9 cellular contexts compared by ENCODE assay signal in the genomic region with DNA sequence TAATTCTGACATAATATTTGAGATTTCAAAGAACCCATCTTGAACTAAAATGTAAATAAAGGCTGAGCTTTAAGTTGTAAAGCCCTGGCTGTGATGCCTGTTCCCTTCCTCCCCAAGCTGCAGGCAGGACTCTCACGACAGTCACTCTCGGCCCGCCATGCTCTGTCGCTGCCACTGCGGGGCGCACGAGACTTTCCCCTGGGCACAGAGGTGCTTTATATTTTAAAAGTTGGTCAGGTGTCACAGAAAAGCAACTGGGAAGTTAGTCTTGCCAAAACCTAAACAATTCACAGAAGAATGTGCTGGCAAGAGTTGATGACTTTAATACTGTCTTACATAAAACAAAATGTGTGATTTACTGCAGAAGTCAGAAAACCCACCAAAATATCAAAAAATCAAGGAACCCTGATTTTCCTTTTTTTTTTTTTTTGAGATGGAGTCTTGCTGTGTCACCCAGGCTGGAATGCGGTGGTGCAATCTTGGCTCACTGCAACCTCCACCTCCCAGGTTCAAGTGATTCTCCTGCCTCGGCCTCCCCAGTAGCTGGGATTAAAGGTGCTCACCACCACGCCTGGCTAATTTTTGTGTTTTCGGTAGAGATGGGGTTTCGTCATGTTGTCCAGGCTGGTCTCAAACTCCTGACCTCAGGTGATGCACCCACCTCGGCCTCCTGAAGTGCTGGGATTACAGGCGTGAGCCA. TPM values are rescaled to one million over a fixed set of nuclear protein-coding genes. Genes with fewer than 3 reads are reported as not detected.
DNase-seq lines count a peak whose midpoint lies in the region; FAIRE-seq and TF ChIP-seq lines count a peak whose summit lies in the region.
"Had no signal": no experiment of that assay in that cellular context is flagged by ENCODE, and none has a peak within 500 bp of the region (broad histone marks: within the 10 kb centered on the region; RNA-seq: fewer than 3 reads in every experiment).

No MANE protein-coding gene starts in this region.

- H3K4me3 ChIP-seq in bronchial epithelial cell (ENCODE audit: low read depth, low read length) = no peak overlapping the region

- H3K27me3 ChIP-seq in bronchial epithelial cell (ENCODE audit: control insufficient read depth, insufficient read depth, low read length) = no peaks in the 10 kb centered on the region

- DNase-seq in DMS 273 (lab: John Stamatoyannopoulos, UW; ENCODE audit: unreplicated experiment) (peak; percentile 47), DMS 273 treated with DMSO at 0.1 percent for 48 hours (lab: John Stamatoyannopoulos, UW) (no peak), NAMALWA (ENCODE audit: low spot score) (peak; percentile 69), bronchial epithelial cell (ENCODE audit: low read depth) (peak; percentile 20), mesothelial cell of epicardium (ENCODE audit: low spot score in 2 of 2, unreplicated experiment in 2 of 2) (no peak), GM19238 (ENCODE audit: insufficient read length, low spot score) (no peak), medulla oblongata (ENCODE audit: extremely low spot score) (no peak), SIG-M5 (lab: John Stamatoyannopoulos, UW) (no peak)

- peaks cover 34% of the 10 kb centered on the region for H3K36me3 Mint-ChIP-seq in mesothelial cell of epicardium

- no peak for FAIRE-seq in bronchial epithelial cell (lab: Jason Lieb, UNC)

- H3K27me3 Mint-ChIP-seq in mesothelial cell of epicardium (ENCODE audit: low read depth) = no peaks in the 10 kb centered on the region

- no peak overlapping the region for H3K27ac Mint-ChIP-seq in mesothelial cell of epicardium

- no peaks in the 10 kb centered on the region for H3K4me1 Mint-ChIP-seq in mesothelial cell of epicardium

- peaks cover 41% of the 10 kb centered on the region for H3K36me3 ChIP-seq in bronchial epithelial cell (ENCODE audit: control insufficient read depth, insufficient read depth, low read length)

- no peaks in the 10 kb centered on the region for H3K9me3 Mint-ChIP-seq in mesothelial cell of epicardium

- TF ChIP-seq CTCF in bronchial epithelial cell (IDR thresholded peaks at IDR 0.05; ENCODE audit: insufficient read depth, low read length, severe bottlenecking) (peak; percentile 42), mesothelial cell of epicardium (IDR thresholded peaks at IDR 0.05; ENCODE audit: unreplicated experiment) (peak; percentile 16)

- no peak overlapping the region for H3K4me3 Mint-ChIP-seq in mesothelial cell of epicardium

RNA-seq across cellular contexts. Expression of a gene that starts 10.7 kb away (rescaled TPM):
- total RNA-seq in bronchial epithelial cell (35.6 and 37.9 TPM in 2 replicates), mesothelial cell of epicardium (55.4 to 61.9 TPM (median 55.9 TPM) in 3 replicates)

RNA-seq across cellular contexts. Expression of a gene that starts 13.1 kb away (rescaled TPM):
- total RNA-seq in bronchial epithelial cell (1.2 TPM in 1 of 2 replicates, not detected in the other), mesothelial cell of epicardium (10.1 to 12.1 TPM (median 11.6 TPM) in 3 replicates)
- total RNA-seq: A172 had no signal

RNA-seq across cellular contexts. Expression of a gene that starts 33.4 kb away (rescaled TPM):
- not detected in 2 replicates for total RNA-seq in bronchial epithelial cell
- total RNA-seq in mesothelial cell of epicardium = not detected in 3 replicates
- total RNA-seq: A172 had no signal

Comparison
In these comparisons a context has a peak if more than half of its experiments do, and no peak if none do; other contexts are left out.
1. DNase-seq: peak in DMS 273 (single experiment), NAMALWA (single experiment) and bronchial epithelial cell (single experiment); none in DMS 273 treated with DMSO at 0.1 percent for 48 hours (single experiment), mesothelial cell of epicardium (0 of 2), GM19238 (single experiment), medulla oblongata (single experiment) and SIG-M5 (single experiment).